1 cellular context compared by ENCODE assay signal in genomic region chr6:14618759-14619418, GRCh38.
TF ChIP-seq lines count a peak whose summit lies in the region.

No MANE protein-coding gene starts in this region.

TF ChIP-seq in K562, 482 proteins besides CTCF, POLR2A, EP300 and RAD21 (continued from another document and continues in another):
- peak; percentile 46 for TF ChIP-seq MGA (IDR thresholded peaks at IDR 0.05)
- TF ChIP-seq CXXC5 (CRISPR knock-in tag; IDR thresholded peaks at IDR 0.05): peak; percentile 47; the same call in 1 of the 2 replicates
- TF ChIP-seq CTBP1 (IDR thresholded peaks at IDR 0.05; ENCODE audit: borderline replicate concordance): peak; percentile 89; the same call in 1 of the 2 replicates
- TF ChIP-seq ZNF121 (CRISPR knock-in tag; conservative IDR thresholded peaks at IDR 0.05): no peak
- TF ChIP-seq CBFA2T2 (conservative IDR thresholded peaks at IDR 0.05): peak; percentile 90
- no peak for TF ChIP-seq POLR3A (IDR thresholded peaks at IDR 0.05; ENCODE audit: borderline replicate concordance, extremely low read depth, insufficient read depth, insufficient read length)
- no peak for TF ChIP-seq TCFL5 (CRISPR knock-in tag; conservative IDR thresholded peaks at IDR 0.05)
- peak; percentile 64 to 70; a peak in 2 of 4 replicates for TF ChIP-seq TBL1XR1 (IDR thresholded peaks at IDR 0.05; ENCODE audit: low read length in 2 of 2)
- peak; percentile 71 for TF ChIP-seq POLR2AphosphoS5 (IDR thresholded peaks at IDR 0.05; ENCODE audit: control insufficient read depth, insufficient read depth, low read depth, low read length)
- TF ChIP-seq PML (IDR thresholded peaks at IDR 0.05; ENCODE audit: low read length): peak; percentile 59; the same call in 1 of the 2 replicates
- TF ChIP-seq RAD51 (IDR thresholded peaks at IDR 0.05; ENCODE audit: borderline replicate concordance, low read depth): peak; percentile 97
- no peak for TF ChIP-seq DIDO1 (tag; IDR thresholded peaks at IDR 0.05; ENCODE audit: low read depth)
- TF ChIP-seq CC2D1A (IDR thresholded peaks at IDR 0.05): no peak
- TF ChIP-seq, protein P1, sequence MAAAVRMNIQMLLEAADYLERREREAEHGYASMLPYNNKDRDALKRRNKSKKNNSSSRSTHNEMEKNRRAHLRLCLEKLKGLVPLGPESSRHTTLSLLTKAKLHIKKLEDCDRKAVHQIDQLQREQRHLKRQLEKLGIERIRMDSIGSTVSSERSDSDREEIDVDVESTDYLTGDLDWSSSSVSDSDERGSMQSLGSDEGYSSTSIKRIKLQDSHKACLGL (CRISPR knock-in tag; IDR thresholded peaks at IDR 0.05; ENCODE audit: borderline replicate concordance, poor library complexity, severe bottlenecking): no peak
- peak; percentile 50; the same call in 1 of the 2 replicates for TF ChIP-seq KLF13 (tag; IDR thresholded peaks at IDR 0.05; ENCODE audit: borderline replicate concordance, low read depth)
- TF ChIP-seq, protein P2, sequence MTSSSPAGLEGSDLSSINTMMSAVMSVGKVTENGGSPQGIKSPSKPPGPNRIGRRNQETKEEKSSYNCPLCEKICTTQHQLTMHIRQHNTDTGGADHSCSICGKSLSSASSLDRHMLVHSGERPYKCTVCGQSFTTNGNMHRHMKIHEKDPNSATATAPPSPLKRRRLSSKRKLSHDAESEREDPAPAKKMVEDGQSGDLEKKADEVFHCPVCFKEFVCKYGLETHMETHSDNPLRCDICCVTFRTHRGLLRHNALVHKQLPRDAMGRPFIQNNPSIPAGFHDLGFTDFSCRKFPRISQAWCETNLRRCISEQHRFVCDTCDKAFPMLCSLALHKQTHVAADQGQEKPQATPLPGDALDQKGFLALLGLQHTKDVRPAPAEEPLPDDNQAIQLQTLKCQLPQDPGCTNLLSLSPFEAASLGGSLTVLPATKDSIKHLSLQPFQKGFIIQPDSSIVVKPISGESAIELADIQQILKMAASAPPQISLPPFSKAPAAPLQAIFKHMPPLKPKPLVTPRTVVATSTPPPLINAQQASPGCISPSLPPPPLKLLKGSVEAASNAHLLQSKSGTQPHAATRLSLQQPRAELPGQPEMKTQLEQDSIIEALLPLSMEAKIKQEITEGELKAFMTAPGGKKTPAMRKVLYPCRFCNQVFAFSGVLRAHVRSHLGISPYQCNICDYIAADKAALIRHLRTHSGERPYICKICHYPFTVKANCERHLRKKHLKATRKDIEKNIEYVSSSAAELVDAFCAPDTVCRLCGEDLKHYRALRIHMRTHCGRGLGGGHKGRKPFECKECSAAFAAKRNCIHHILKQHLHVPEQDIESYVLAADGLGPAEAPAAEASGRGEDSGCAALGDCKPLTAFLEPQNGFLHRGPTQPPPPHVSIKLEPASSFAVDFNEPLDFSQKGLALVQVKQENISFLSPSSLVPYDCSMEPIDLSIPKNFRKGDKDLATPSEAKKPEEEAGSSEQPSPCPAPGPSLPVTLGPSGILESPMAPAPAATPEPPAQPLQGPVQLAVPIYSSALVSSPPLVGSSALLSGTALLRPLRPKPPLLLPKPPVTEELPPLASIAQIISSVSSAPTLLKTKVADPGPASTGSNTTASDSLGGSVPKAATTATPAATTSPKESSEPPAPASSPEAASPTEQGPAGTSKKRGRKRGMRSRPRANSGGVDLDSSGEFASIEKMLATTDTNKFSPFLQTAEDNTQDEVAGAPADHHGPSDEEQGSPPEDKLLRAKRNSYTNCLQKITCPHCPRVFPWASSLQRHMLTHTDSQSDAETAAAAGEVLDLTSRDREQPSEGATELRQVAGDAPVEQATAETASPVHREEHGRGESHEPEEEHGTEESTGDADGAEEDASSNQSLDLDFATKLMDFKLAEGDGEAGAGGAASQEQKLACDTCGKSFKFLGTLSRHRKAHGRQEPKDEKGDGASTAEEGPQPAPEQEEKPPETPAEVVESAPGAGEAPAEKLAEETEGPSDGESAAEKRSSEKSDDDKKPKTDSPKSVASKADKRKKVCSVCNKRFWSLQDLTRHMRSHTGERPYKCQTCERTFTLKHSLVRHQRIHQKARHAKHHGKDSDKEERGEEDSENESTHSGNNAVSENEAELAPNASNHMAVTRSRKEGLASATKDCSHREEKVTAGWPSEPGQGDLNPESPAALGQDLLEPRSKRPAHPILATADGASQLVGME (CRISPR knock-in tag; IDR thresholded peaks at IDR 0.05): 0 out of 2 replicates have a peak, but pooled peaks have one; percentile 53
- peak; percentile 77 for TF ChIP-seq GATAD2B (IDR thresholded peaks at IDR 0.05; ENCODE audit: borderline replicate concordance)
- no peak for TF ChIP-seq BACH1 (tag; IDR thresholded peaks at IDR 0.05)
- peak; percentile 63 for TF ChIP-seq FOXM1 (IDR thresholded peaks at IDR 0.05; ENCODE audit: low read depth)
- no peak for TF ChIP-seq FOXM1 (CRISPR knock-in tag; IDR thresholded peaks at IDR 0.05; ENCODE audit: low read depth)
- no peak for TF ChIP-seq TBP (optimal IDR thresholded peaks at IDR 0.05; ENCODE audit: low read depth, low read length)
- TF ChIP-seq CREBBP (IDR thresholded peaks at IDR 0.05; ENCODE audit: low read depth, low read length): no peak
- TF ChIP-seq RBM34 (IDR thresholded peaks at IDR 0.05; ENCODE audit: borderline replicate concordance, insufficient read depth, low read length): no peak
- TF ChIP-seq AFF1 (IDR thresholded peaks at IDR 0.05; ENCODE audit: low read depth in 1 of 2, partially characterized antibody in 2 of 2): peak in 1 of 2 experiments; percentile 48
- no peak for TF ChIP-seq MAFF (IDR thresholded peaks at IDR 0.05; ENCODE audit: low read length)
- no peak for TF ChIP-seq SRSF9 (IDR thresholded peaks at IDR 0.05; ENCODE audit: borderline replicate concordance, low read depth, low read length)
- TF ChIP-seq TEAD2 (tag; IDR thresholded peaks at IDR 0.05): no peak
- no peak for TF ChIP-seq ARHGAP35 (IDR thresholded peaks at IDR 0.05; ENCODE audit: partially characterized antibody)
- TF ChIP-seq ZFP36 (IDR thresholded peaks at IDR 0.05; ENCODE audit: low read depth, low read length, partially characterized antibody): no peak
- no peak for TF ChIP-seq POLR2H (tag; IDR thresholded peaks at IDR 0.05; ENCODE audit: low read depth)
- TF ChIP-seq, protein P3, sequence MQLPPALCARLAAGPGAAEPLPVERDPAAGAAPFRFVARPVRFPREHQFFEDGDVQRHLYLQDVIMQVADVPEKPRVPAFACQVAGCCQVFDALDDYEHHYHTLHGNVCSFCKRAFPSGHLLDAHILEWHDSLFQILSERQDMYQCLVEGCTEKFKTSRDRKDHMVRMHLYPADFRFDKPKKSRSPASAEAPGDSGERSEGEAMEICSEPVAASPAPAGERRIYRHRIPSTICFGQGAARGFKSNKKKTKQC (CRISPR knock-in tag; IDR thresholded peaks at IDR 0.05): no peak
- TF ChIP-seq FOXA1 (IDR thresholded peaks at IDR 0.05; ENCODE audit: borderline replicate concordance): no peak
- TF ChIP-seq NFIC (IDR thresholded peaks at IDR 0.05): peak; percentile 60
- no peak for TF ChIP-seq ZKSCAN8 (CRISPR knock-in tag; IDR thresholded peaks at IDR 0.05)
- peak; percentile 93 for TF ChIP-seq ARID1B (IDR thresholded peaks at IDR 0.05)
- TF ChIP-seq GABPA (tag; conservative IDR thresholded peaks at IDR 0.05; ENCODE audit: low read depth): no peak
- peak in 1 of 2 experiments; percentile 76; a peak in 1 of 4 replicates for TF ChIP-seq ARNT (IDR thresholded peaks at IDR 0.05)
- TF ChIP-seq DPF2 (IDR thresholded peaks at IDR 0.05): peak; percentile 92
- TF ChIP-seq TFAM (CRISPR knock-in tag; conservative IDR thresholded peaks at IDR 0.05): no peak
- TF ChIP-seq TEAD4 (IDR thresholded peaks at IDR 0.05; ENCODE audit: low read length): peak; percentile 87
- no peak for TF ChIP-seq TEAD4 (CRISPR knock-in tag; IDR thresholded peaks at IDR 0.05; ENCODE audit: borderline replicate concordance)
- TF ChIP-seq CEBPG (CRISPR knock-in tag; IDR thresholded peaks at IDR 0.05): peak; percentile 70
- TF ChIP-seq CEBPG (tag; conservative IDR thresholded peaks at IDR 0.05 in 1 of 2, IDR thresholded peaks at IDR 0.05 in 1 of 2): 0 out of 4 replicates have a peak, but pooled peaks of 1 of the 2 experiments have one; percentile 50
